ENCODE assay signal across 8 cellular contexts in the genomic region with DNA sequence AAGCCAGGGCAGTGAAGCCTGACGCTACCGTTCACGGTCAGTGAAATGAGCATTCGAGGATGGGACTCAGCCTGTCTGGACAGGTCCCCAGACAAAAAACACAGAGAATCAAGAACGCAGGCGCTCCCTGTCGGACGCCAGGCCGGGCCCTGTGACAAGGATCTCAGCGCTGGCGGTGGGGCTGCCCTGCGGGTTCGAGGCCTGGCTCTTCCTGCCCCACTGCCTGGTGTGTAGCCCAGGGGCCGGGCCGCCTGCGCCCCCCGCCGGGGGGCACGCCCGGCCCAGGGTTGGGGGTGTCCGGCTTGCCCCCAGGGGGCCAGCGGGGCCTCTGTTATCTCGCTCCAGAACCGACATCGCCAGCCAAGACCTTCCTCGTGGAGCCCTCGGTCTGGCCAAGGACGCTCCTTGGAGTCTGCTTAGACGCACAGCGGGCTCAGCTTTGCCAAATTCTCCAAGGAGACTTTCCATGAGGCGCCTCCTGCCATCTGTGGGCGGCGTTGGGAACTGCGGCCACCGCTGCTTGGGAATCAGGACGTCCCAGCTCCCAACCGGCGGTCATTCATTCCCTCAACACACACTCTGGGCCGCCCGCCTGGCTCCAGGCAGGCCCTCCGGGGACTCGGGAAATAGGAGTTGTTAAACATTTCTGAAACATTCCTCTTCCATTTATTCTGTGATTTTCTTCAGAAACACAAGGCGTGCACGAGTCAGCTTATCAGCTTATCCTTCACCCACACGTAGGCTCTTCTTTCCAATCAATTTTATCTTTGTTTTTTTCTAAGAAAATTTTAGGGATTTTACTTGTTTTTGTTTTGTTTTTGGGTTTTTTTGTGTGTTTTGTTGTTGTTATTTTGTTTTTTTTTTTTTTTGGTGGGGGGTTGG. TPM values are rescaled to one million over a fixed set of nuclear protein-coding genes. Genes with fewer than 3 reads are reported as not detected.
DNase-seq lines count a peak whose midpoint lies in the region; TF ChIP-seq lines count a peak whose summit lies in the region.

No MANE protein-coding gene starts in this region.

- no peaks in the 10 kb centered on the region for H3K27me3 ChIP-seq in breast epithelium
- peaks cover 0 to 100% (median 62%) of the 10 kb centered on the region in 7 donors for H3K27me3 ChIP-seq in spleen (replicated peaks in 1 of 7)

- WGBS in spleen, 5 donors, result 27 to 41% (median 31%) methylated on average over 35 to 45 of the region's 45 CpGs

- peak overlapping the region; percentile 83 to 84 for H3K27ac ChIP-seq in breast epithelium
- no peak overlapping the region for H3K27ac ChIP-seq in spleen

- DNase-seq in AG10803 (ENCODE audit: low read depth) (peak; percentile 91), GM10266 (ENCODE audit: extremely low spot score) (no peak), NCI-H2227 (lab: John Stamatoyannopoulos, UW; ENCODE audit: unreplicated experiment) (peak; percentile 76), breast epithelium (ENCODE audit: low spot score in 2 of 2) (peak; percentile 93), iPS-NIHi7 (ENCODE audit: extremely low spot score) (peak; percentile 85), spleen (no peak), NCI-H2081 treated with DMSO at 0.1 percent for 48 hours (lab: John Stamatoyannopoulos, UW) (no peak)
- DNase-seq in activated CD4-positive, CD25-positive, alpha-beta regulatory T cell treated with anti-CD3 and anti-CD28 coated beads, Interleukin-2, amount 50 U/mL, for 72 hours, result no peak

- H3K4me1 ChIP-seq in breast epithelium (no peaks in the 10 kb centered on the region), spleen (peaks cover 0 to 13% (median 5%) of the 10 kb centered on the region in 6 donors)

- H3K4me3 ChIP-seq in AG10803 (ENCODE audit: low read length) (no peak overlapping the region), breast epithelium (peak overlapping the region in 2 of 3 donors; percentile 21 to 36), spleen (no peak overlapping the region)

- intact Hi-C loops in breast epithelium (cut with DNase I; ENCODE audit: low total_unique reads) (loop anchor here (5.0 kb wide), 1 partner anchor 166 kb away; no protein-coding TSS in a partner anchor), spleen (cut with DNase I; ENCODE audit: low total_unique reads) (no loop called here)

- no peaks in the 10 kb centered on the region for H3K9me3 ChIP-seq in breast epithelium
- H3K9me3 ChIP-seq in spleen, result no peaks in the 10 kb centered on the region

- no peak for TF ChIP-seq POLR2A in breast epithelium (IDR thresholded peaks at IDR 0.05)
- TF ChIP-seq POLR2A in spleen (IDR thresholded peaks at IDR 0.05), result no peak

- H3K36me3 ChIP-seq in breast epithelium (no peaks in the 10 kb centered on the region), spleen (no peaks in the 10 kb centered on the region)

- TF ChIP-seq CTCF in AG10803 (conservative IDR thresholded peaks at IDR 0.05; ENCODE audit: low read length), result peak; percentile 93
- TF ChIP-seq CTCF in GM10266 (IDR thresholded peaks at IDR 0.05; ENCODE audit: control insufficient read depth, insufficient read depth, low read depth, missing control alignments), result peak; percentile 38
- peak; percentile 95 to 97 (median 95) for TF ChIP-seq CTCF in breast epithelium (IDR thresholded peaks at IDR 0.05)
- TF ChIP-seq CTCF in spleen (IDR thresholded peaks at IDR 0.05 in 8 of 11, conservative IDR thresholded peaks at IDR 0.05 in 3 of 11), result peak in 10 of 11 experiments; percentile 31 to 87 (median 71)

RNA-seq across cellular contexts. Expression of a gene that starts 11.3 kb away (rescaled TPM):
- total RNA-seq in breast epithelium (10 to 100 TPM in 2 of 3 donors, not detected in 1; 15.7 to 30.3 TPM), spleen (not detected)
- polyA plus RNA-seq in spleen, result under 1 TPM; 0.02 to 0.06 (median 0.06) TPM

Comparison
In these comparisons a context has a peak if more than half of its experiments do, and no peak if none do; other contexts are left out.
1. DNase-seq: peak in AG10803 (single experiment), NCI-H2227 (single experiment), breast epithelium (2 of 2) and iPS-NIHi7 (single experiment); none in GM10266 (single experiment), spleen (single experiment), activated CD4-positive, CD25-positive, alpha-beta regulatory T cell treated with anti-CD3 and anti-CD28 coated beads, Interleukin-2, amount 50 U/mL, for 72 hours (single experiment) and NCI-H2081 treated with DMSO at 0.1 percent for 48 hours (single experiment).
2. H3K4me3 ChIP-seq: peak in breast epithelium (2 of 3); none in AG10803 (single experiment) and spleen (0 of 8).
3. CTCF ChIP-seq: peak in every context shown above with its lines; median percentile 95 in breast epithelium; 93 in AG10803; 71 in spleen; 38 in GM10266.
4. H3K27ac ChIP-seq: peak in breast epithelium (2 of 2); none in spleen (0 of 8).